Comparison of ENCODE assay signal across 16 cellular contexts in the genomic region with DNA sequence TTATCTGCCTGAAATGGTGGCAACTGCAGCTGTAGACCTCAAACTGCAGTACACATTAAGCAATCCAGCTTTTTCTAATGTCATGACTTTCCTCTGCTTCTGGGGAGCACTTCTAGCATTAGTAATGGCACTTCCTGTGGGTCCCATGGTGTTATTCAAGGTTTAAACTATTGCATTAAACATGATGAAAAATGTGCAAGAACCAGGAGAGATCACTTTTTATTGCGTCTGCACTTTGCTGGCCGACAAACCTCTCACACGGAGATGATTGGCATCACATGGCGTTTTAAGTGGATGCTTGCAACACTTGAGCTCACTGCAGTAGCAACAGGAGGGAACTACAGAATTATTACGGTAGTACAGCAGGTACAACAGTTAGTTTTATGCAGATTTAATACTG.
A peak's percentile ranks its signal among the peaks of the same experiment; 100 is the strongest.
DNase-seq lines count a peak whose midpoint lies in the region; ATAC-seq lines count a peak whose summit lies in the region.
"Had no signal": no experiment of that assay in that cellular context is flagged by ENCODE, and none has a peak within 500 bp of the region (broad histone marks: within the 10 kb centered on the region; RNA-seq: fewer than 3 reads in every experiment).

No MANE protein-coding gene starts in this region.

- DNase-seq in NCI-H510A treated with DMSO at 0.1 percent for 48 hours (lab: John Stamatoyannopoulos, UW) (peak; percentile 58), NCI-H510A (lab: John Stamatoyannopoulos, UW) (no peak), LHCN-M2 (ENCODE audit: low read depth) (peak; percentile 51), SKM-1 treated with dmso at 0.1 percent for 144 hours (lab: John Stamatoyannopoulos, UW; ENCODE audit: unreplicated experiment) (peak; percentile 53), mesenchymal stem cell (peak; percentile 70)
- no peak for DNase-seq in effector CD4-positive, alpha-beta T cell
- no peak for DNase-seq in stimulated activated naive CD4-positive, alpha-beta T cell treated with Interleukin-2 at 50 U/mL for 16 hours (lab: John Stamatoyannopoulos, UW)
- DNase-seq: activated CD4-positive, CD25-positive, alpha-beta regulatory T cell treated with anti-CD3 and anti-CD28 coated beads, Interleukin-2, amount 50 U/mL, for 72 hours; activated naive CD4-positive, alpha-beta T cell; cortex of kidney; mammary epithelial cell; NCI-H2081 treated with DMSO at 0.1 percent for 48 hours; substantia nigra had no signal

- no peak overlapping the region for H3K18ac ChIP-seq in mesenchymal stem cell (ENCODE audit: low read depth in 1 of 2, low read length in 2 of 2)

- no peak overlapping the region for H3K9ac ChIP-seq in mesenchymal stem cell (ENCODE audit: low read length)

- no peak overlapping the region for H3K14ac ChIP-seq in mesenchymal stem cell (ENCODE audit: low read length in 2 of 2)

- no peaks in the 10 kb centered on the region for H3K9me3 ChIP-seq in mesenchymal stem cell (ENCODE audit: control insufficient read depth, low read length)
- H3K9me3 ChIP-seq: A549, SJSA1 had no signal

- no peak overlapping the region for H2AFZ ChIP-seq in mesenchymal stem cell (ENCODE audit: low read depth, low read length)

- 84% methylated on average over 4 of the region's 5 CpGs for whole genome bisulfite sequencing in mesenchymal stem cell

- no peaks in the 10 kb centered on the region for H3K27me3 ChIP-seq in mesenchymal stem cell (ENCODE audit: control insufficient read depth in 1 of 2, insufficient read depth in 1 of 2, low read length in 2 of 2)
- H3K27me3 ChIP-seq: SJSA1 had no signal

- no peak overlapping the region for H2BK12ac ChIP-seq in mesenchymal stem cell (ENCODE audit: low read length in 2 of 2)

- no peak overlapping the region for H2AK5ac ChIP-seq in mesenchymal stem cell (ENCODE audit: low read length, severe bottlenecking)

- H2BK5ac ChIP-seq in mesenchymal stem cell (ENCODE audit: low read depth, low read length, poor library complexity, severe bottlenecking): no peak overlapping the region

- no peaks in the 10 kb centered on the region for H3K36me3 ChIP-seq in mesenchymal stem cell (ENCODE audit: control insufficient read depth in 1 of 2, insufficient read depth in 2 of 2, low read depth in 1 of 2, low read length in 2 of 2)
- H3K36me3 ChIP-seq: SJSA1 had no signal

- ATAC-seq in GM18858 (IDR thresholded peaks at IDR 0.05; ENCODE audit: unreplicated experiment): no peak
- ATAC-seq: A549 had no signal

- H4K8ac ChIP-seq in mesenchymal stem cell (ENCODE audit: low read length): no peak overlapping the region

- H3K4me1 ChIP-seq in mesenchymal stem cell (ENCODE audit: control insufficient read depth, insufficient read depth, low read depth, low read length): no peaks in the 10 kb centered on the region

- no peak overlapping the region for H3K23ac ChIP-seq in mesenchymal stem cell (ENCODE audit: low read length in 2 of 2)

- H3K27ac ChIP-seq in mesenchymal stem cell (ENCODE audit: low read length, poor library complexity, severe bottlenecking): no peak overlapping the region
- H3K27ac ChIP-seq: A549, SJSA1 had no signal

- H3K4me2 ChIP-seq in mesenchymal stem cell (ENCODE audit: low read length, poor library complexity, severe bottlenecking): no peak overlapping the region
- H3K4me2 ChIP-seq: A549 had no signal

- no peak overlapping the region for H2BK120ac ChIP-seq in mesenchymal stem cell (ENCODE audit: low read depth, low read length)

- no peak overlapping the region for H2BK15ac ChIP-seq in mesenchymal stem cell (ENCODE audit: low read depth, poor library complexity, severe bottlenecking)

- peaks cover 4% of the 10 kb centered on the region for H3K79me1 ChIP-seq in mesenchymal stem cell (replicated peaks; ENCODE audit: low read length, poor library complexity, severe bottlenecking)

- H3K4me3 ChIP-seq in mesenchymal stem cell (ENCODE audit: insufficient read depth in 1 of 2, low read depth in 1 of 2, low read length in 2 of 2): no peak overlapping the region
- H3K4me3 ChIP-seq: A549, SJSA1 had no signal

- H4K91ac ChIP-seq in mesenchymal stem cell (ENCODE audit: low read length): no peak overlapping the region

- H3K4ac ChIP-seq in mesenchymal stem cell (ENCODE audit: low read depth in 1 of 2, low read length in 2 of 2): no peak overlapping the region

Comparison
In these comparisons a context has a peak if more than half of its experiments do, and no peak if none do; other contexts are left out.
1. DNase-seq: peak in NCI-H510A treated with DMSO at 0.1 percent for 48 hours (single experiment), LHCN-M2 (single experiment), SKM-1 treated with dmso at 0.1 percent for 144 hours (single experiment) and mesenchymal stem cell (single experiment); none in NCI-H510A (single experiment), effector CD4-positive, alpha-beta T cell (single experiment) and stimulated activated naive CD4-positive, alpha-beta T cell treated with Interleukin-2 at 50 U/mL for 16 hours (single experiment).